Comparison of ENCODE assay signal across 8 cellular contexts in genomic region chr9:137619240-137620090, GRCh38. TPM values are rescaled to one million over a fixed set of nuclear protein-coding genes. Genes with fewer than 3 reads are reported as not detected.
DNase-seq lines count a peak whose midpoint lies in the region; ATAC-seq and TF ChIP-seq lines count a peak whose summit lies in the region.

No MANE protein-coding gene starts in this region.

- peak overlapping the region; percentile 80 for H3K4me2 ChIP-seq in osteoblast (ENCODE audit: insufficient read depth, low read length)

- H3K4me1 Mint-ChIP-seq in activated T-cell treated with anti-CD3 and anti-CD28 coated beads, Interleukin-2, amount 50 U/mL, for 72 hours (ENCODE audit: low read depth): peaks cover 50% of the 10 kb centered on the region

- H3K27me3 Mint-ChIP-seq in activated T-cell treated with anti-CD3 and anti-CD28 coated beads, Interleukin-2, amount 50 U/mL, for 72 hours (ENCODE audit: low read depth): no peaks in the 10 kb centered on the region

- peak overlapping the region; percentile 87 to 94 for H3K4me3 Mint-ChIP-seq in activated T-cell treated with anti-CD3 and anti-CD28 coated beads, Interleukin-2, amount 50 U/mL, for 72 hours

- peaks cover 25% of the 10 kb centered on the region for H3K4me1 ChIP-seq in osteoblast (ENCODE audit: insufficient read depth, low read length)

- no peaks in the 10 kb centered on the region for H3K27me3 ChIP-seq in osteoblast (ENCODE audit: insufficient read depth, low read length)

- peak; percentile 13 for ATAC-seq in GM21447 (IDR thresholded peaks at IDR 0.05; ENCODE audit: unreplicated experiment)
- peak; percentile 12 for ATAC-seq in activated T-cell treated with anti-CD3 and anti-CD28 coated beads, Interleukin-2, amount 50 U/mL, for 72 hours (replicated peaks in 1 of 2)

- peaks cover 27% of the 10 kb centered on the region for H4K20me1 ChIP-seq in osteoblast (ENCODE audit: insufficient read depth, low read length)

- peaks cover 71% of the 10 kb centered on the region for H3K79me2 ChIP-seq in osteoblast (ENCODE audit: insufficient read depth, low read length)

- H3K36me3 ChIP-seq in osteoblast (ENCODE audit: insufficient read depth, low read length): peaks cover 9% of the 10 kb centered on the region

- peak overlapping the region; percentile 64 for H3K27ac ChIP-seq in osteoblast (ENCODE audit: low read depth, low read length)

- no peaks in the 10 kb centered on the region for H3K9me3 ChIP-seq in osteoblast (ENCODE audit: low read depth, low read length)

- TF ChIP-seq CTCF in fibroblast of villous mesenchyme (IDR thresholded peaks at IDR 0.05; ENCODE audit: insufficient read depth, low read depth, low read length) (no peak), osteoblast (IDR thresholded peaks at IDR 0.05; ENCODE audit: extremely low read depth, low read depth, low read length) (no peak)

- H3K4me3 ChIP-seq in Jurkat, Clone E6-1 (ENCODE audit: low read length): peak overlapping the region; percentile 63
- H3K4me3 ChIP-seq in fibroblast of villous mesenchyme (ENCODE audit: low read depth, low read length) (peak overlapping the region; percentile 86), osteoblast (ENCODE audit: insufficient read depth, low read length) (peak overlapping the region; percentile 84)

- peaks cover 0 to 5% of the 10 kb centered on the region in 2 donors for H3K36me3 Mint-ChIP-seq in activated T-cell treated with anti-CD3 and anti-CD28 coated beads, Interleukin-2, amount 50 U/mL, for 72 hours (ENCODE audit: insufficient read depth in 2 of 2)

- DNase-seq in DMS53 (lab: John Stamatoyannopoulos, UW) (peak; percentile 65), DMS53 treated with DMSO at 0.1 percent for 48 hours (lab: John Stamatoyannopoulos, UW; ENCODE audit: unreplicated experiment) (no peak), fibroblast of villous mesenchyme (ENCODE audit: low read depth) (peak; percentile 56), osteoblast (ENCODE audit: insufficient read length, low spot score, missing footprints) (peak; percentile 98), NCI-H187 treated with DMSO at 0.1 percent for 48 hours (lab: John Stamatoyannopoulos, UW) (no peak)
- DNase-seq in Jurkat, Clone E6-1 (ENCODE audit: low read depth, low spot score): no peak
- peak; percentile 38 to 46 for DNase-seq in activated T-cell treated with anti-CD3 and anti-CD28 coated beads, Interleukin-2, amount 50 U/mL, for 72 hours

- peak overlapping the region; percentile 84 for H3K27ac Mint-ChIP-seq in activated T-cell treated with anti-CD3 and anti-CD28 coated beads, Interleukin-2, amount 50 U/mL, for 72 hours

- no peaks in the 10 kb centered on the region for H3K9me3 Mint-ChIP-seq in activated T-cell treated with anti-CD3 and anti-CD28 coated beads, Interleukin-2, amount 50 U/mL, for 72 hours

- H2AFZ ChIP-seq in osteoblast (ENCODE audit: low read length): peak overlapping the region; percentile 79

RNA-seq across cellular contexts. Expression of gene EHMT1, which starts 0.7 kb away (rescaled TPM):
- 59.0 TPM for polyA plus RNA-seq in Jurkat, Clone E6-1 (2012; ENCODE audit: insufficient read depth, insufficient read length)
- total RNA-seq in activated T-cell treated with anti-CD3 and anti-CD28 coated beads, Interleukin-2, amount 50 U/mL, for 72 hours: 10 to 100 TPM; 67.5 to 69.3 TPM
- total RNA-seq in fibroblast of villous mesenchyme: 41.9 and 43.6 TPM in 2 replicates
- total RNA-seq in osteoblast: 38.0 and 46.3 TPM in 2 replicates

RNA-seq across cellular contexts. Expression of gene ARRDC1, which starts 14.0 kb away (rescaled TPM):
- polyA plus RNA-seq in Jurkat, Clone E6-1 (2012; ENCODE audit: insufficient read depth, insufficient read length): 33.6 TPM
- total RNA-seq in activated T-cell treated with anti-CD3 and anti-CD28 coated beads, Interleukin-2, amount 50 U/mL, for 72 hours: 10 to 100 TPM; 45.3 to 47.2 TPM
- 12.5 and 15.1 TPM in 2 replicates for total RNA-seq in fibroblast of villous mesenchyme
- 11.9 and 15.0 TPM in 2 replicates for total RNA-seq in osteoblast

RNA-seq across cellular contexts. Expression of gene ZMYND19, which starts 29.2 kb away (rescaled TPM):
- 68.7 TPM for polyA plus RNA-seq in Jurkat, Clone E6-1 (2012; ENCODE audit: insufficient read depth, insufficient read length)
- 10 to 100 TPM; 27.4 to 34.5 TPM for total RNA-seq in activated T-cell treated with anti-CD3 and anti-CD28 coated beads, Interleukin-2, amount 50 U/mL, for 72 hours
- 18.0 and 18.6 TPM in 2 replicates for total RNA-seq in fibroblast of villous mesenchyme
- total RNA-seq in osteoblast: 10.5 and 14.1 TPM in 2 replicates

RNA-seq across cellular contexts. Expression of gene DPH7, which starts 40.7 kb away (rescaled TPM):
- polyA plus RNA-seq in Jurkat, Clone E6-1 (2012; ENCODE audit: insufficient read depth, insufficient read length): 57.6 TPM
- total RNA-seq in activated T-cell treated with anti-CD3 and anti-CD28 coated beads, Interleukin-2, amount 50 U/mL, for 72 hours: 10 to 100 TPM; 32.8 to 41.9 TPM
- total RNA-seq in fibroblast of villous mesenchyme: 22.0 and 22.5 TPM in 2 replicates
- total RNA-seq in osteoblast: 20.3 and 26.2 TPM in 2 replicates

Comparison
In these comparisons a context has a peak if more than half of its experiments do, and no peak if none do; other contexts are left out.
1. DNase-seq: peak in DMS53 (single experiment), activated T-cell treated with anti-CD3 and anti-CD28 coated beads, Interleukin-2, amount 50 U/mL, for 72 hours (2 of 2), fibroblast of villous mesenchyme (single experiment) and osteoblast (single experiment); none in DMS53 treated with DMSO at 0.1 percent for 48 hours (single experiment), Jurkat, Clone E6-1 (single experiment) and NCI-H187 treated with DMSO at 0.1 percent for 48 hours (single experiment).
2. Peak in every context shown above with its lines, with median percentiles within 50 percentile points of each other: H3K4me3 ChIP-seq.